1 cellular context compared by ENCODE assay signal in the genomic region with DNA sequence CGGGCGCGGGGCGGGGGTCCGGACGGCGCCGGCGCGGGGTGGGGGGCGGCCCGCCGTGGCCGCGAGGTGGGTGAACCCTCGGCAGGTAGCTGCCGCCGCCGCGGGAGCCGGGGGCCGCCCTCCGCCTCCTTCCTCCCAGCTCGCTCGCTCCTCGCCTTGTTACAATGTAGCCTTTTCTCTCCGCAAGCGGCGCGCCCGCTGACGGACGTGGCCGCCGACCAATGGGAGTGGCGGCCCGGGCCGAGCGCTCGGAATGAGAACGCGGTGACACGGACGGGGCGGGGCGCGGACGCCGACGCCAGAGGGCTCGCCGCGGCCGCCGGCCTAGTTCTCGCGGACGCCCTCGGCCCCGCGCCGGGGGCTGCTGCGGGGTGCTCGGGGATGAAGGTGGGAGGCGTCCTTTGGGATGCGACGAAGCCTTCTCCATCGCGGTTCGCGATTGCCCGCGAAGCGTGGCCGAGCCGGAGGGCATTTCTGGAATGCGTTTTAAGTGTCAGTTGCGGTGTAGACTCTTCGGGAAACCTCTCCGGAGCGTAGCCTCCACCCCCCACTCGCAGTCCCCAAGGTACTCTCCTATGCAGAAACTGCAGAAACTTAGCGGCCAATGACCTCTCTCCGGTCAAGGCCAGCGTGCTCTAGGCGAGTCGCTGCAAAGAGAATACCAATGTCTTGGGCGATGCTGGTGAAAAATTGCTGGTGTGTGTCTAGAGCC.
TF ChIP-seq lines count a peak whose summit lies in the region.

No MANE protein-coding gene starts in this region.

TF ChIP-seq in HepG2, 621 proteins besides CTCF, POLR2A, EP300 and RAD21 (continued from another document and continues in another):
- TF ChIP-seq ZSCAN20 (CRISPR knock-in tag; IDR thresholded peaks at IDR 0.05; ENCODE audit: borderline replicate concordance) (0 out of 2 replicates have a peak, but pooled peaks have one; percentile 50), ZNF430 (CRISPR knock-in tag; IDR thresholded peaks at IDR 0.05) (0 out of 2 replicates have a peak, but pooled peaks have one; percentile 65), ZBTB38 (CRISPR knock-in tag; IDR thresholded peaks at IDR 0.05) (peak; percentile 50; the same call in 1 of the 2 replicates), ZNF235 (CRISPR knock-in tag; IDR thresholded peaks at IDR 0.05; ENCODE audit: borderline replicate concordance) (no peak), EEA1 (CRISPR knock-in tag; IDR thresholded peaks at IDR 0.05; ENCODE audit: borderline replicate concordance) (no peak; the same call in 1 of the 2 replicates), ZNF350 (CRISPR knock-in tag; IDR thresholded peaks at IDR 0.05; ENCODE audit: borderline replicate concordance, low read depth) (no peak), TGIF2 (CRISPR knock-in tag; IDR thresholded peaks at IDR 0.05) (no peak), NFRKB (IDR thresholded peaks at IDR 0.05) (no peak)
- TF ChIP-seq, protein P1, sequence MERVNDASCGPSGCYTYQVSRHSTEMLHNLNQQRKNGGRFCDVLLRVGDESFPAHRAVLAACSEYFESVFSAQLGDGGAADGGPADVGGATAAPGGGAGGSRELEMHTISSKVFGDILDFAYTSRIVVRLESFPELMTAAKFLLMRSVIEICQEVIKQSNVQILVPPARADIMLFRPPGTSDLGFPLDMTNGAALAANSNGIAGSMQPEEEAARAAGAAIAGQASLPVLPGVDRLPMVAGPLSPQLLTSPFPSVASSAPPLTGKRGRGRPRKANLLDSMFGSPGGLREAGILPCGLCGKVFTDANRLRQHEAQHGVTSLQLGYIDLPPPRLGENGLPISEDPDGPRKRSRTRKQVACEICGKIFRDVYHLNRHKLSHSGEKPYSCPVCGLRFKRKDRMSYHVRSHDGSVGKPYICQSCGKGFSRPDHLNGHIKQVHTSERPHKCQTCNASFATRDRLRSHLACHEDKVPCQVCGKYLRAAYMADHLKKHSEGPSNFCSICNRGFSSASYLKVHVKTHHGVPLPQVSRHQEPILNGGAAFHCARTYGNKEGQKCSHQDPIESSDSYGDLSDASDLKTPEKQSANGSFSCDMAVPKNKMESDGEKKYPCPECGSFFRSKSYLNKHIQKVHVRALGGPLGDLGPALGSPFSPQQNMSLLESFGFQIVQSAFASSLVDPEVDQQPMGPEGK (CRISPR knock-in tag; IDR thresholded peaks at IDR 0.05) = peak; percentile 50
- TF ChIP-seq, protein P2, sequence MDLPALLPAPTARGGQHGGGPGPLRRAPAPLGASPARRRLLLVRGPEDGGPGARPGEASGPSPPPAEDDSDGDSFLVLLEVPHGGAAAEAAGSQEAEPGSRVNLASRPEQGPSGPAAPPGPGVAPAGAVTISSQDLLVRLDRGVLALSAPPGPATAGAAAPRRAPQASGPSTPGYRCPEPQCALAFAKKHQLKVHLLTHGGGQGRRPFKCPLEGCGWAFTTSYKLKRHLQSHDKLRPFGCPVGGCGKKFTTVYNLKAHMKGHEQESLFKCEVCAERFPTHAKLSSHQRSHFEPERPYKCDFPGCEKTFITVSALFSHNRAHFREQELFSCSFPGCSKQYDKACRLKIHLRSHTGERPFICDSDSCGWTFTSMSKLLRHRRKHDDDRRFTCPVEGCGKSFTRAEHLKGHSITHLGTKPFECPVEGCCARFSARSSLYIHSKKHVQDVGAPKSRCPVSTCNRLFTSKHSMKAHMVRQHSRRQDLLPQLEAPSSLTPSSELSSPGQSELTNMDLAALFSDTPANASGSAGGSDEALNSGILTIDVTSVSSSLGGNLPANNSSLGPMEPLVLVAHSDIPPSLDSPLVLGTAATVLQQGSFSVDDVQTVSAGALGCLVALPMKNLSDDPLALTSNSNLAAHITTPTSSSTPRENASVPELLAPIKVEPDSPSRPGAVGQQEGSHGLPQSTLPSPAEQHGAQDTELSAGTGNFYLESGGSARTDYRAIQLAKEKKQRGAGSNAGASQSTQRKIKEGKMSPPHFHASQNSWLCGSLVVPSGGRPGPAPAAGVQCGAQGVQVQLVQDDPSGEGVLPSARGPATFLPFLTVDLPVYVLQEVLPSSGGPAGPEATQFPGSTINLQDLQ (CRISPR knock-in tag; IDR thresholded peaks at IDR 0.05) = 0 out of 2 replicates have a peak, but pooled peaks have one; percentile 46
- TF ChIP-seq, protein P3, sequence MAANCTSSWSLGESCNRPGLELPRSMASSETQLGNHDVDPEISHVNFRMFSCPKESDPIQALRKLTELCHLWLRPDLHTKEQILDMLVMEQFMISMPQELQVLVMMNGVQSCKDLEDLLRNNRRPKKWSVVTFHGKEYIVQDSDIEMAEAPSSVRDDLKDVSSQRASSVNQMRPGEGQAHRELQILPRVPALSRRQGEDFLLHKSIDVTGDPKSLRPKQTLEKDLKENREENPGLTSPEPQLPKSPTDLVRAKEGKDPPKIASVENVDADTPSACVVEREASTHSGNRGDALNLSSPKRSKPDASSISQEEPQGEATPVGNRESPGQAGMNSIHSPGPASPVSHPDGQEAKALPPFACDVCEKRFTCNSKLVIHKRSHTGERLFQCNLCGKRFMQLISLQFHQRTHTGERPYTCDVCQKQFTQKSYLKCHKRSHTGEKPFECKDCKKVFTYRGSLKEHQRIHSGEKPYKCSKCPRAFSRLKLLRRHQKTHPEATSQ (CRISPR knock-in tag; IDR thresholded peaks at IDR 0.05; ENCODE audit: borderline replicate concordance) = no peak
- TF ChIP-seq, protein P4, sequence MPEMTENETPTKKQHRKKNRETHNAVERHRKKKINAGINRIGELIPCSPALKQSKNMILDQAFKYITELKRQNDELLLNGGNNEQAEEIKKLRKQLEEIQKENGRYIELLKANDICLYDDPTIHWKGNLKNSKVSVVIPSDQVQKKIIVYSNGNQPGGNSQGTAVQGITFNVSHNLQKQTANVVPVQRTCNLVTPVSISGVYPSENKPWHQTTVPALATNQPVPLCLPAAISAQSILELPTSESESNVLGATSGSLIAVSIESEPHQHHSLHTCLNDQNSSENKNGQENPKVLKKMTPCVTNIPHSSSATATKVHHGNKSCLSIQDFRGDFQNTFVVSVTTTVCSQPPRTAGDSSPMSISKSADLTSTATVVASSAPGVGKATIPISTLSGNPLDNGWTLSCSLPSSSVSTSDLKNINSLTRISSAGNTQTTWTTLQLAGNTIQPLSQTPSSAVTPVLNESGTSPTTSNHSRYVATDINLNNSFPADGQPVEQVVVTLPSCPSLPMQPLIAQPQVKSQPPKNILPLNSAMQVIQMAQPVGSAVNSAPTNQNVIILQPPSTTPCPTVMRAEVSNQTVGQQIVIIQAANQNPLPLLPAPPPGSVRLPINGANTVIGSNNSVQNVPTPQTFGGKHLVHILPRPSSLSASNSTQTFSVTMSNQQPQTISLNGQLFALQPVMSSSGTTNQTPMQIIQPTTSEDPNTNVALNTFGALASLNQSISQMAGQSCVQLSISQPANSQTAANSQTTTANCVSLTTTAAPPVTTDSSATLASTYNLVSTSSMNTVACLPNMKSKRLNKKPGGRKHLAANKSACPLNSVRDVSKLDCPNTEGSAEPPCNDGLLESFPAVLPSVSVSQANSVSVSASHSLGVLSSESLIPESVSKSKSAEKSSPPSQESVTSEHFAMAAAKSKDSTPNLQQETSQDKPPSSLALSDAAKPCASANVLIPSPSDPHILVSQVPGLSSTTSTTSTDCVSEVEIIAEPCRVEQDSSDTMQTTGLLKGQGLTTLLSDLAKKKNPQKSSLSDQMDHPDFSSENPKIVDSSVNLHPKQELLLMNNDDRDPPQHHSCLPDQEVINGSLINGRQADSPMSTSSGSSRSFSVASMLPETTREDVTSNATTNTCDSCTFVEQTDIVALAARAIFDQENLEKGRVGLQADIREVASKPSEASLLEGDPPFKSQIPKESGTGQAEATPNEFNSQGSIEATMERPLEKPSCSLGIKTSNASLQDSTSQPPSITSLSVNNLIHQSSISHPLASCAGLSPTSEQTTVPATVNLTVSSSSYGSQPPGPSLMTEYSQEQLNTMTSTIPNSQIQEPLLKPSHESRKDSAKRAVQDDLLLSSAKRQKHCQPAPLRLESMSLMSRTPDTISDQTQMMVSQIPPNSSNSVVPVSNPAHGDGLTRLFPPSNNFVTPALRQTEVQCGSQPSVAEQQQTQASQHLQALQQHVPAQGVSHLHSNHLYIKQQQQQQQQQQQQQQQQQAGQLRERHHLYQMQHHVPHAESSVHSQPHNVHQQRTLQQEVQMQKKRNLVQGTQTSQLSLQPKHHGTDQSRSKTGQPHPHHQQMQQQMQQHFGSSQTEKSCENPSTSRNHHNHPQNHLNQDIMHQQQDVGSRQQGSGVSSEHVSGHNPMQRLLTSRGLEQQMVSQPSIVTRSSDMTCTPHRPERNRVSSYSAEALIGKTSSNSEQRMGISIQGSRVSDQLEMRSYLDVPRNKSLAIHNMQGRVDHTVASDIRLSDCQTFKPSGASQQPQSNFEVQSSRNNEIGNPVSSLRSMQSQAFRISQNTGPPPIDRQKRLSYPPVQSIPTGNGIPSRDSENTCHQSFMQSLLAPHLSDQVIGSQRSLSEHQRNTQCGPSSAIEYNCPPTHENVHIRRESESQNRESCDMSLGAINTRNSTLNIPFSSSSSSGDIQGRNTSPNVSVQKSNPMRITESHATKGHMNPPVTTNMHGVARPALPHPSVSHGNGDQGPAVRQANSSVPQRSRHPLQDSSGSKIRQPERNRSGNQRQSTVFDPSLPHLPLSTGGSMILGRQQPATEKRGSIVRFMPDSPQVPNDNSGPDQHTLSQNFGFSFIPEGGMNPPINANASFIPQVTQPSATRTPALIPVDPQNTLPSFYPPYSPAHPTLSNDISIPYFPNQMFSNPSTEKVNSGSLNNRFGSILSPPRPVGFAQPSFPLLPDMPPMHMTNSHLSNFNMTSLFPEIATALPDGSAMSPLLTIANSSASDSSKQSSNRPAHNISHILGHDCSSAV (CRISPR knock-in tag; IDR thresholded peaks at IDR 0.05; ENCODE audit: borderline replicate concordance) = no peak
- TF ChIP-seq, protein P5, sequence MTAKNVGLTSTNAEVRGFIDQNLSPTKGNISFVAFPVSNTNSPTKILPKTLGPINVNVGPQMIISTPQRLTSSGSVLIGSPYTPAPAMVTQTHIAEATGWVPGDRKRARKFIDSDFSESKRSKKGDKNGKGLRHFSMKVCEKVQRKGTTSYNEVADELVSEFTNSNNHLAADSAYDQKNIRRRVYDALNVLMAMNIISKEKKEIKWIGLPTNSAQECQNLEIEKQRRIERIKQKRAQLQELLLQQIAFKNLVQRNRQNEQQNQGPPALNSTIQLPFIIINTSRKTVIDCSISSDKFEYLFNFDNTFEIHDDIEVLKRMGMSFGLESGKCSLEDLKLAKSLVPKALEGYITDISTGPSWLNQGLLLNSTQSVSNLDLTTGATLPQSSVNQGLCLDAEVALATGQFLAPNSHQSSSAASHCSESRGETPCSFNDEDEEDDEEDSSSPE (CRISPR knock-in tag; IDR thresholded peaks at IDR 0.05) = peak; percentile 78
- TF ChIP-seq, protein P6, sequence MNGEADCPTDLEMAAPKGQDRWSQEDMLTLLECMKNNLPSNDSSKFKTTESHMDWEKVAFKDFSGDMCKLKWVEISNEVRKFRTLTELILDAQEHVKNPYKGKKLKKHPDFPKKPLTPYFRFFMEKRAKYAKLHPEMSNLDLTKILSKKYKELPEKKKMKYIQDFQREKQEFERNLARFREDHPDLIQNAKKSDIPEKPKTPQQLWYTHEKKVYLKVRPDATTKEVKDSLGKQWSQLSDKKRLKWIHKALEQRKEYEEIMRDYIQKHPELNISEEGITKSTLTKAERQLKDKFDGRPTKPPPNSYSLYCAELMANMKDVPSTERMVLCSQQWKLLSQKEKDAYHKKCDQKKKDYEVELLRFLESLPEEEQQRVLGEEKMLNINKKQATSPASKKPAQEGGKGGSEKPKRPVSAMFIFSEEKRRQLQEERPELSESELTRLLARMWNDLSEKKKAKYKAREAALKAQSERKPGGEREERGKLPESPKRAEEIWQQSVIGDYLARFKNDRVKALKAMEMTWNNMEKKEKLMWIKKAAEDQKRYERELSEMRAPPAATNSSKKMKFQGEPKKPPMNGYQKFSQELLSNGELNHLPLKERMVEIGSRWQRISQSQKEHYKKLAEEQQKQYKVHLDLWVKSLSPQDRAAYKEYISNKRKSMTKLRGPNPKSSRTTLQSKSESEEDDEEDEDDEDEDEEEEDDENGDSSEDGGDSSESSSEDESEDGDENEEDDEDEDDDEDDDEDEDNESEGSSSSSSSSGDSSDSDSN (CRISPR knock-in tag; IDR thresholded peaks at IDR 0.05) = peak; percentile 70; the same call in 1 of the 2 replicates
- TF ChIP-seq, protein P7, sequence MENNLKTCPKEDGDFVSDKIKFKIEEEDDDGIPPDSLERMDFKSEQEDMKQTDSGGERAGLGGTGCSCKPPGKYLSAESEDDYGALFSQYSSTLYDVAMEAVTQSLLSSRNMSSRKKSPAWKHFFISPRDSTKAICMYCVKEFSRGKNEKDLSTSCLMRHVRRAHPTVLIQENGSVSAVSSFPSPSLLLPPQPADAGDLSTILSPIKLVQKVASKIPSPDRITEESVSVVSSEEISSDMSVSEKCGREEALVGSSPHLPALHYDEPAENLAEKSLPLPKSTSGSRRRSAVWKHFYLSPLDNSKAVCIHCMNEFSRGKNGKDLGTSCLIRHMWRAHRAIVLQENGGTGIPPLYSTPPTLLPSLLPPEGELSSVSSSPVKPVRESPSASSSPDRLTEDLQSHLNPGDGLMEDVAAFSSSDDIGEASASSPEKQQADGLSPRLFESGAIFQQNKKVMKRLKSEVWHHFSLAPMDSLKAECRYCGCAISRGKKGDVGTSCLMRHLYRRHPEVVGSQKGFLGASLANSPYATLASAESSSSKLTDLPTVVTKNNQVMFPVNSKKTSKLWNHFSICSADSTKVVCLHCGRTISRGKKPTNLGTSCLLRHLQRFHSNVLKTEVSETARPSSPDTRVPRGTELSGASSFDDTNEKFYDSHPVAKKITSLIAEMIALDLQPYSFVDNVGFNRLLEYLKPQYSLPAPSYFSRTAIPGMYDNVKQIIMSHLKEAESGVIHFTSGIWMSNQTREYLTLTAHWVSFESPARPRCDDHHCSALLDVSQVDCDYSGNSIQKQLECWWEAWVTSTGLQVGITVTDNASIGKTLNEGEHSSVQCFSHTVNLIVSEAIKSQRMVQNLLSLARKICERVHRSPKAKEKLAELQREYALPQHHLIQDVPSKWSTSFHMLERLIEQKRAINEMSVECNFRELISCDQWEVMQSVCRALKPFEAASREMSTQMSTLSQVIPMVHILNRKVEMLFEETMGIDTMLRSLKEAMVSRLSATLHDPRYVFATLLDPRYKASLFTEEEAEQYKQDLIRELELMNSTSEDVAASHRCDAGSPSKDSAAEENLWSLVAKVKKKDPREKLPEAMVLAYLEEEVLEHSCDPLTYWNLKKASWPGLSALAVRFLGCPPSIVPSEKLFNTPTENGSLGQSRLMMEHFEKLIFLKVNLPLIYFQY (CRISPR knock-in tag; IDR thresholded peaks at IDR 0.05; ENCODE audit: borderline replicate concordance) = no peak
- TF ChIP-seq, protein P8, sequence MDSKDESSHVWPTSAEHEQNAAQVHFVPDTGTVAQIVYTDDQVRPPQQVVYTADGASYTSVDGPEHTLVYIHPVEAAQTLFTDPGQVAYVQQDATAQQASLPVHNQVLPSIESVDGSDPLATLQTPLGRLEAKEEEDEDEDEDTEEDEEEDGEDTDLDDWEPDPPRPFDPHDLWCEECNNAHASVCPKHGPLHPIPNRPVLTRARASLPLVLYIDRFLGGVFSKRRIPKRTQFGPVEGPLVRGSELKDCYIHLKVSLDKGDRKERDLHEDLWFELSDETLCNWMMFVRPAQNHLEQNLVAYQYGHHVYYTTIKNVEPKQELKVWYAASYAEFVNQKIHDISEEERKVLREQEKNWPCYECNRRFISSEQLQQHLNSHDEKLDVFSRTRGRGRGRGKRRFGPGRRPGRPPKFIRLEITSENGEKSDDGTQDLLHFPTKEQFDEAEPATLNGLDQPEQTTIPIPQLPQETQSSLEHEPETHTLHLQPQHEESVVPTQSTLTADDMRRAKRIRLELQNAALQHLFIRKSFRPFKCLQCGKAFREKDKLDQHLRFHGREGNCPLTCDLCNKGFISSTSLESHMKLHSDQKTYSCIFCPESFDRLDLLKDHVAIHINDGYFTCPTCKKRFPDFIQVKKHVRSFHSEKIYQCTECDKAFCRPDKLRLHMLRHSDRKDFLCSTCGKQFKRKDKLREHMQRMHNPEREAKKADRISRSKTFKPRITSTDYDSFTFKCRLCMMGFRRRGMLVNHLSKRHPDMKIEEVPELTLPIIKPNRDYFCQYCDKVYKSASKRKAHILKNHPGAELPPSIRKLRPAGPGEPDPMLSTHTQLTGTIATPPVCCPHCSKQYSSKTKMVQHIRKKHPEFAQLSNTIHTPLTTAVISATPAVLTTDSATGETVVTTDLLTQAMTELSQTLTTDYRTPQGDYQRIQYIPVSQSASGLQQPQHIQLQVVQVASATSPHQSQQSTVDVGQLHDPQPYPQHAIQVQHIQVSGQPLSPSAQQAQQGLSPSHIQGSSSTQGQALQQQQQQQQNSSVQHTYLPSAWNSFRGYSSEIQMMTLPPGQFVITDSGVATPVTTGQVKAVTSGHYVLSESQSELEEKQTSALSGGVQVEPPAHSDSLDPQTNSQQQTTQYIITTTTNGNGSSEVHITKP (CRISPR knock-in tag; IDR thresholded peaks at IDR 0.05; ENCODE audit: low read depth) = no peak
